ENCODE assay signal across 1 cellular context in the genomic region with DNA sequence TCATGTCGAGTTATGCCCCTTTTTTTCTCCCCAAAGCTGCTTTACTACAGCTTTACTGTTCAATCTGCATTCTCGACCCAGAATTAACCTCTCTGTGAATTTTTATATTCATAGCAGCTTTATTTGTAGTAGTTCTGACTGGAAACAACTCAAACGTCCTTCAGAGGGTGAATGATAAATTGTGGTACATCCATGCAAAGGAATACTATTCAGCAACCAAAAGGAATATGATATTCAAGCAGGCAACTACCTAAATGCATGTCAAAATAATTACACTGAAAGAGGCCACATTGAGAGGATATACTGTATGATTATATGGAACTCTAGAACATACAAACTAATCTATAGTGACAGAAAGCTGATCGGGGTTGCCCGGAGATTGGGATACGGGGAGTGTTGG.
TF ChIP-seq lines count a peak whose summit lies in the region.

No MANE protein-coding gene starts in this region.

TF ChIP-seq in HEK293, 187 proteins besides CTCF, POLR2A, EP300 and RAD21 (continued from another document):
- TF ChIP-seq, protein P1, sequence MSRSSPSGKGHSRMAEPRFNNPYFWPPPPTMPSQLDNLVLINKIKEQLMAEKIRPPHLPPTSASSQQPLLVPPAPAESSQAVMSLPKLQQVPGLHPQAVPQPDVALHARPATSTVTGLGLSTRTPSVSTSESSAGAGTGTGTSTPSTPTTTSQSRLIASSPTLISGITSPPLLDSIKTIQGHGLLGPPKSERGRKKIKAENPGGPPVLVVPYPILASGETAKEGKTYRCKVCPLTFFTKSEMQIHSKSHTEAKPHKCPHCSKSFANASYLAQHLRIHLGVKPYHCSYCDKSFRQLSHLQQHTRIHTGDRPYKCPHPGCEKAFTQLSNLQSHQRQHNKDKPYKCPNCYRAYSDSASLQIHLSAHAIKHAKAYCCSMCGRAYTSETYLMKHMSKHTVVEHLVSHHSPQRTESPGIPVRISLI (tag by site-specific recombination; IDR thresholded peaks at IDR 0.05), result no peak
TF ChIP-seq in HEK293: peak in this region for 1.
